Comparison of ENCODE assay signal across 34 cellular contexts in genomic region chr4:159780196-159780922, GRCh38.
"Had no signal": no experiment of that assay in that cellular context is flagged by ENCODE, and none has a peak within 500 bp of the region (broad histone marks: within the 10 kb centered on the region; RNA-seq: fewer than 3 reads in every experiment).

No MANE protein-coding gene starts in this region.

- DNase-seq: Karpas-422, Kasumi-1, MG63, MM.1S, MV-4-11, NCI-H1048, NCI-H1092, NCI-H1092 treated with DMSO at 0.1 percent for 48 hours, NCI-H1105, NCI-H1105 treated with DMSO at 0.1 percent for 48 hours, NCI-H1417, NCI-H1417 treated with DMSO at 0.1 percent for 48 hours, NCI-H1436, NCI-H1436 treated with DMSO at 0.1 percent for 48 hours, NCI-H146, NCI-H1694, NCI-H1694 treated with DMSO at 0.1 percent for 48 hours, NCI-H187, NCI-H187 treated with DMSO at 0.1 percent for 48 hours, NCI-H1930, NCI-H2029, NCI-H2029 treated with DMSO at 0.1 percent for 48 hours, NCI-H2081, NCI-H2081 treated with DMSO at 0.1 percent for 48 hours, NCI-H2107, NCI-H2171, NCI-H2171 treated with DMSO at 0.1 percent for 48 hours, NCI-H2227 treated with DMSO at 0.1 percent for 48 hours, NCI-H226, NCI-H345, NCI-H446, NCI-H446 treated with DMSO at 0.1 percent for 48 hours, NCI-H510A had no signal

- H3K4me3 ChIP-seq: MG63 had no signal

- H3K9me3 ChIP-seq: MG63 had no signal

- H3K36me3 ChIP-seq: MG63 had no signal

- H3K9ac ChIP-seq: KMS-11 had no signal

- H3K27ac ChIP-seq: KMS-11 had no signal
